Comparison of ENCODE assay signal across 8 cellular contexts in genomic region chr14:22070119-22070982, GRCh38.
DNase-seq lines count a peak whose midpoint lies in the region; ATAC-seq and TF ChIP-seq lines count a peak whose summit lies in the region.

No MANE protein-coding gene starts in this region.

- H3K27ac ChIP-seq in HL-60 (replicated peaks) (peak overlapping the region; percentile 69), right cardiac atrium (ENCODE audit: low read length) (no peak overlapping the region)

- no peak for TF ChIP-seq CTCF in HL-60 (IDR thresholded peaks at IDR 0.05; ENCODE audit: insufficient read depth, low read length)

- H3K27me3 ChIP-seq in HL-60 (ENCODE audit: insufficient read depth, poor library complexity, severe bottlenecking) (no peaks in the 10 kb centered on the region), right cardiac atrium (ENCODE audit: control insufficient read depth, insufficient read depth) (peaks cover 2% of the 10 kb centered on the region)

- H3K4me3 ChIP-seq in HL-60 (replicated peaks; ENCODE audit: insufficient read depth, low read length) (peak overlapping the region; percentile 4), right cardiac atrium (ENCODE audit: low read length) (no peak overlapping the region)

- no peaks in the 10 kb centered on the region for H3K9me3 ChIP-seq in right cardiac atrium (ENCODE audit: control insufficient read depth, low read length)

- intact Hi-C loops in right cardiac atrium (cut with DNase I), result no loop called here

- peak; percentile 71 to 99 for ATAC-seq in right cardiac atrium
- peak; percentile 82 for ATAC-seq in stimulated activated naive CD8-positive, alpha-beta T cell treated with anti-CD3 and anti-CD28 coated beads, Interleukin-15, Interleukin-2, amounts not matched to agents 100 U/mL and 50 U/mL, for 24 hours

- peak; percentile 49 for DNase-seq in NK-92 treated with Interleukin-12 subunit alpha and Interleukin-12 subunit beta, amount 100 ng/mL, for 24 hours (lab: John Stamatoyannopoulos, UW)
- DNase-seq in NK-92 (lab: John Stamatoyannopoulos, UW; ENCODE audit: unreplicated experiment) (no peak), HL-60 (ENCODE audit: low read depth in 1 of 2, low spot score in 1 of 2) (peak; percentile 20 to 50), activated T-cell treated with anti-CD3 and anti-CD28 coated beads for 24 hours (ENCODE audit: low read depth) (peak; percentile 28), right cardiac atrium (peak; percentile 61 to 73 (median 67)), NCI-H510A treated with DMSO at 0.1 percent for 48 hours (lab: John Stamatoyannopoulos, UW) (no peak), EL (no peak)
- peak; percentile 39 for DNase-seq in stimulated activated naive CD8-positive, alpha-beta T cell treated with anti-CD3 and anti-CD28 coated beads, Interleukin-15, Interleukin-2, amounts not matched to agents 100 U/mL and 50 U/mL, for 24 hours

- WGBS in right cardiac atrium, result 9% methylated on average over 12 of the region's 12 CpGs

- no peaks in the 10 kb centered on the region for H3K4me1 ChIP-seq in right cardiac atrium (ENCODE audit: control insufficient read depth, insufficient read depth, low read length)

Comparison
In these comparisons a context has a peak if more than half of its experiments do, and no peak if none do; other contexts are left out.
1. DNase-seq: peak in NK-92 treated with Interleukin-12 subunit alpha and Interleukin-12 subunit beta, amount 100 ng/mL, for 24 hours (single experiment), HL-60 (2 of 2), activated T-cell treated with anti-CD3 and anti-CD28 coated beads for 24 hours (single experiment), right cardiac atrium (3 of 3) and stimulated activated naive CD8-positive, alpha-beta T cell treated with anti-CD3 and anti-CD28 coated beads, Interleukin-15, Interleukin-2, amounts not matched to agents 100 U/mL and 50 U/mL, for 24 hours (single experiment); none in NK-92 (single experiment), NCI-H510A treated with DMSO at 0.1 percent for 48 hours (single experiment) and EL (single experiment).